In the genomic region with DNA sequence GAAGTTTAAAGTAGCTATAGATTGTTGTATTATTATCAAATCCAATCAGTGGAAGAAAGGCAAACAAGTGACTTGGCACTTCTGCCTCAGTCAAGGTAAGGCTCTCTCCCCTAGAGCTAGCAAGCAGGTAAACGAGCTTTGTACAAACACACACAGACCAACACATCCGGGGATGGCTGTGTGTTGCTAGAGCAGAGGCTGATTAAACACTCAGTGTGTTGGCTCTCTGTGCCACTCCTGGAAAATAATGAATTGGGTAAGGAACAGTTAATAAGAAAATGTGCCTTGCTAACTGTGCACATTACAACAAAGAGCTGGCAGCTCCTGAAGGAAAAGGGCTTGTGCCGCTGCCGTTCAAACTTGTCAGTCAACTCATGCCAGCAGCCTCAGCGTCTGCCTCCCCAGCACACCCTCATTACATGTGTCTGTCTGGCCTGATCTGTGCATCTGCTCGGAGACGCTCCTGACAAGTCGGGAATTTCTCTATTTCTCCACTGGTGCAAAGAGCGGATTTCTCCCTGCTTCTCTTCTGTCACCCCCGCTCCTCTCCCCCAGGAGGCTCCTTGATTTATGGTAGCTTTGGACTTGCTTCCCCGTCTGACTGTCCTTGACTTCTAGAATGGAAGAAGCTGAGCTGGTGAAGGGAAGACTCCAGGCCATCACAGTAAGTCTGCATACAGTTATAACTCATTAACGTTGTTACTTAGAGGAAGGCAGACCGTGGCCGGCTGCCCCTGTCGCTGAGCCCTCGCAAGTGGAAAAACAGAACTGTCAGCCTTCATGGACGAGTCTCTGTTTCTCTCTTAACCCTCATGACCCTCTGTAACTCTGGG, we compare ENCODE assay signal across 9 cellular contexts. TPM values are rescaled to one million over a fixed set of nuclear protein-coding genes. Genes with fewer than 3 reads are reported as not detected.
DNase-seq lines count a peak whose midpoint lies in the region; ATAC-seq and TF ChIP-seq lines count a peak whose summit lies in the region.
"Had no signal": no experiment of that assay in that cellular context is flagged by ENCODE, and none has a peak within 500 bp of the region (broad histone marks: within the 10 kb centered on the region; RNA-seq: fewer than 3 reads in every experiment).

A gene with protein sequence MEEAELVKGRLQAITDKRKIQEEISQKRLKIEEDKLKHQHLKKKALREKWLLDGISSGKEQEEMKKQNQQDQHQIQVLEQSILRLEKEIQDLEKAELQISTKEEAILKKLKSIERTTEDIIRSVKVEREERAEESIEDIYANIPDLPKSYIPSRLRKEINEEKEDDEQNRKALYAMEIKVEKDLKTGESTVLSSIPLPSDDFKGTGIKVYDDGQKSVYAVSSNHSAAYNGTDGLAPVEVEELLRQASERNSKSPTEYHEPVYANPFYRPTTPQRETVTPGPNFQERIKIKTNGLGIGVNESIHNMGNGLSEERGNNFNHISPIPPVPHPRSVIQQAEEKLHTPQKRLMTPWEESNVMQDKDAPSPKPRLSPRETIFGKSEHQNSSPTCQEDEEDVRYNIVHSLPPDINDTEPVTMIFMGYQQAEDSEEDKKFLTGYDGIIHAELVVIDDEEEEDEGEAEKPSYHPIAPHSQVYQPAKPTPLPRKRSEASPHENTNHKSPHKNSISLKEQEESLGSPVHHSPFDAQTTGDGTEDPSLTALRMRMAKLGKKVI (plus strand): TSS at position 415 of the 833 bp plus-strand sequence. CDS start 205 bp downstream, at position 620.

- H3K9me3 Mint-ChIP-seq in stimulated activated effector memory CD8-positive, alpha-beta T cell treated with anti-CD3 and anti-CD28 coated beads, Interleukin-12 subunit alpha, Interleukin-12 subunit beta, amount 100 ng/mL, for 72 hours = no peaks in the 10 kb centered on the region
- no peaks in the 10 kb centered on the region for H3K9me3 Mint-ChIP-seq in stimulated activated memory B cell treated with anti-CD40 and anti-IgM and Interleukin-4, amounts not matched to agents 10 μg/mL and 1 μg/mL and 100 μg/mL, for 72 hours

- H3K4me3 Mint-ChIP-seq in stimulated activated effector memory CD8-positive, alpha-beta T cell treated with anti-CD3 and anti-CD28 coated beads, Interleukin-12 subunit alpha, Interleukin-12 subunit beta, amount 100 ng/mL, for 72 hours = no peak within 1 kb of the TSS
- no peak within 1 kb of the TSS for H3K4me3 Mint-ChIP-seq in stimulated activated memory B cell treated with anti-CD40 and anti-IgM and Interleukin-4, amounts not matched to agents 10 μg/mL and 1 μg/mL and 100 μg/mL, for 72 hours

- no peaks in the 10 kb centered on the region for H3K4me1 ChIP-seq in ascending aorta

- peak; percentile 71 for DNase-seq in HT-29 (ENCODE audit: low spot score)
- no peak for DNase-seq in ascending aorta (ENCODE audit: low spot score in 2 of 2)
- DNase-seq in iPS-NIHi7 (ENCODE audit: extremely low spot score) = peak; percentile 24
- DNase-seq in stimulated activated effector memory CD8-positive, alpha-beta T cell treated with anti-CD3 and anti-CD28 coated beads, Interleukin-12 subunit alpha, Interleukin-12 subunit beta, amount 100 ng/mL, for 72 hours (ENCODE audit: low spot score in 2 of 2) = no peak
- DNase-seq in CD1c-positive myeloid dendritic cell (ENCODE audit: extremely low spot score) = no peak

- ATAC-seq in stimulated activated effector memory CD8-positive, alpha-beta T cell treated with anti-CD3 and anti-CD28 coated beads, Interleukin-12 subunit alpha, Interleukin-12 subunit beta, amount 100 ng/mL, for 72 hours = peak; percentile 42
- ATAC-seq in stimulated activated memory B cell treated with anti-CD40 and anti-IgM and Interleukin-4, amounts not matched to agents 10 μg/mL and 1 μg/mL and 100 μg/mL, for 72 hours = no peak
- no peak for ATAC-seq in GM21717 (IDR thresholded peaks at IDR 0.05; ENCODE audit: unreplicated experiment)
- no peak for ATAC-seq in GM18517 (IDR thresholded peaks at IDR 0.05; ENCODE audit: unreplicated experiment)

- H3K4me1 Mint-ChIP-seq in stimulated activated effector memory CD8-positive, alpha-beta T cell treated with anti-CD3 and anti-CD28 coated beads, Interleukin-12 subunit alpha, Interleukin-12 subunit beta, amount 100 ng/mL, for 72 hours = no peaks in the 10 kb centered on the region
- H3K4me1 Mint-ChIP-seq in stimulated activated memory B cell treated with anti-CD40 and anti-IgM and Interleukin-4, amounts not matched to agents 10 μg/mL and 1 μg/mL and 100 μg/mL, for 72 hours = no peaks in the 10 kb centered on the region

- H3K27ac ChIP-seq in ascending aorta = peak within 1 kb of the TSS; percentile 30 to 55
- H3K27ac ChIP-seq: HL-60 had no signal

- intact Hi-C loops in ascending aorta (cut with DNase I) = no loop called here

- H3K36me3 ChIP-seq in ascending aorta = no peaks in the 10 kb centered on the region

- no peaks in the 10 kb centered on the region for H3K36me3 Mint-ChIP-seq in stimulated activated effector memory CD8-positive, alpha-beta T cell treated with anti-CD3 and anti-CD28 coated beads, Interleukin-12 subunit alpha, Interleukin-12 subunit beta, amount 100 ng/mL, for 72 hours
- no peaks in the 10 kb centered on the region for H3K36me3 Mint-ChIP-seq in stimulated activated memory B cell treated with anti-CD40 and anti-IgM and Interleukin-4, amounts not matched to agents 10 μg/mL and 1 μg/mL and 100 μg/mL, for 72 hours

- H3K27me3 ChIP-seq in ascending aorta = no peaks in the 10 kb centered on the region

- H3K4me3 ChIP-seq in ascending aorta = peak within 1 kb of the TSS; percentile 36 to 48

- peaks cover 18% of the 10 kb centered on the region for H3K27me3 Mint-ChIP-seq in stimulated activated memory B cell treated with anti-CD40 and anti-IgM and Interleukin-4, amounts not matched to agents 10 μg/mL and 1 μg/mL and 100 μg/mL, for 72 hours

- H3K9me3 ChIP-seq in ascending aorta = no peaks in the 10 kb centered on the region

- no peak within 1 kb of the TSS for H3K27ac Mint-ChIP-seq in stimulated activated effector memory CD8-positive, alpha-beta T cell treated with anti-CD3 and anti-CD28 coated beads, Interleukin-12 subunit alpha, Interleukin-12 subunit beta, amount 100 ng/mL, for 72 hours
- no peak within 1 kb of the TSS for H3K27ac Mint-ChIP-seq in stimulated activated memory B cell treated with anti-CD40 and anti-IgM and Interleukin-4, amounts not matched to agents 10 μg/mL and 1 μg/mL and 100 μg/mL, for 72 hours

- no peak for TF ChIP-seq CTCF in ascending aorta (IDR thresholded peaks at IDR 0.05)

RNA-seq across cellular contexts. Expression of the gene that starts here (rescaled TPM):
- total RNA-seq in HT-29 (2014; rRNA removed; shearing (Covaris generic)) = 0.16 and 0.31 TPM in 2 replicates
- total RNA-seq in ascending aorta = 34.4 TPM

Comparison
In these comparisons a context has a peak if more than half of its experiments do, and no peak if none do; other contexts are left out.
1. RNA of the gene that starts here (total RNA-seq): 34.4 TPM in ascending aorta (single experiment); 0.16 to 0.31 TPM in HT-29; every median in the first group is over 10 times any median in the second.
2. Peak in DNase-seq in HT-29; RNA of the gene not detected or under 1 TPM.